In the genomic region with DNA sequence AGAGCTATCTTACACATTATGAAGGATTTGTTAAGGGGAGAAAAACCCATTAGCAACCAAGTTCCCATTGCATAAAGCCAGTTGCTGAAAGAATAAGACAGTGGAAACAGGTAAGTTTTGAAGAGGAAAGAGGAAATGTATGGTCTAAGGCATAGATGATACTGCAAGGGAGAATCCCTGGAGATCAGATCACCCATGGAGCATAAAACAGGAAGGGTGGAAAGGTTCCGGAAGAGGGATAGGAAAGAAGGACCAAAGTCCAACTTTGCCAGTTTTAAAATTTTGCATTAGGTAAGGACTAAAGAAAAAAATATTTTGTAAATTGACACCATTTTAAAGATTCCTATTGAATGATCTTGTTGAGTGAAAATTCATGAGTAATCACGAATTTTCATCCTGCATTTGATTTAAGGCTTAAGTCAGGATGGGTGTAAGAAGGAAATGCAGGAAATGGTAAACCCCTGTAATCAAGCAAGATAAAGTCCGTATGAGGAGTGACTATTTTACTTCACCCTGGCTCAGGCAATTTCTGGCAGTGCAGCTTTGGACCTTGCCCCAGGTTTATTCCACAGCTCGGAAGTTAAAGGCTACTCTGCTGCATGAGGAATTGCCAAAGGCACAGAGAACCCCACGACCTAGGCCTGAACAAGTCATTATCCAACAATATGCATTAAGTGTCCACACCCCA, we compare ENCODE assay signal across 27 cellular contexts.
DNase-seq lines count a peak whose midpoint lies in the region; ATAC-seq and TF ChIP-seq lines count a peak whose summit lies in the region.
"Had no signal": no experiment of that assay in that cellular context is flagged by ENCODE, and none has a peak within 500 bp of the region (broad histone marks: within the 10 kb centered on the region; RNA-seq: fewer than 3 reads in every experiment).

No MANE protein-coding gene starts in this region.

- H3K4me1 ChIP-seq in colonic mucosa (peaks cover 5% of the 10 kb centered on the region), right lobe of liver (peaks cover 0 to 16% (median 5%) of the 10 kb centered on the region in 4 donors)
- H3K4me1 ChIP-seq: gastroesophageal sphincter had no signal

- WGBS in right lobe of liver (ENCODE audit: insufficient coverage, low coverage, low lambda C conversion rate, missing lambda C conversion rate), result 36% methylated on average over 5 of the region's 5 CpGs

- H3K27ac ChIP-seq in colonic mucosa (peak overlapping the region; percentile 77), right lobe of liver (peak overlapping the region in 1 of 3 donors; percentile 2)
- H3K27ac ChIP-seq: coronary artery, gastroesophageal sphincter, RWPE1 had no signal

- peaks cover 8% of the 10 kb centered on the region for H3K9me3 Mint-ChIP-seq in type B pancreatic cell
- peaks cover 47% of the 10 kb centered on the region for H3K9me3 Mint-ChIP-seq in nephron progenitor cell

- ATAC-seq in right lobe of liver (peak; percentile 84 to 93 (median 92)), GM19035 (IDR thresholded peaks at IDR 0.05; ENCODE audit: unreplicated experiment) (no peak)
- no peak for ATAC-seq in activated CD4-positive, CD25-positive, alpha-beta regulatory T cell treated with anti-CD3 and anti-CD28 coated beads, Interleukin-2, amount 50 U/mL, for 24 hours
- ATAC-seq: effector memory CD8-positive, alpha-beta T cell; gastroesophageal sphincter; GM12878; natural killer cell treated with Interleukin-12 subunit alpha and Interleukin-12 subunit beta and Interleukin-15 and Interleukin-18, amount 100 ng/mL, for 72 hours had no signal

- H3K27ac Mint-ChIP-seq in type B pancreatic cell, result peak overlapping the region; percentile 20
- H3K27ac Mint-ChIP-seq in nephron progenitor cell, result no peak overlapping the region
- H3K27ac Mint-ChIP-seq: activated CD4-positive, alpha-beta memory T cell treated with anti-CD3 and anti-CD28 coated beads for 36 hours; activated naive CD4-positive, alpha-beta T cell treated with anti-CD3 and anti-CD28 coated beads, Interleukin-2, amount 10 ng/mL, durations not matched to agents 7 days and 5 days; CD14-positive monocyte; effector memory CD8-positive, alpha-beta T cell; immature natural killer cell; mesothelial cell of epicardium; natural killer cell treated with Interleukin-12 subunit alpha and Interleukin-12 subunit beta and Interleukin-15 and Interleukin-18, amount 100 ng/mL, for 72 hours had no signal

- H3K4me3 ChIP-seq in colonic mucosa (no peak overlapping the region), right lobe of liver (no peak overlapping the region)
- H3K4me3 ChIP-seq: coronary artery, esophagus squamous epithelium, gastroesophageal sphincter, GM12878, spleen had no signal

- peak overlapping the region in 1 of 2 donors; percentile 32 for H3K9ac ChIP-seq in colonic mucosa (ENCODE audit: low read depth in 2 of 2, low read length in 2 of 2)

- H3K27me3 Mint-ChIP-seq in type B pancreatic cell, result no peaks in the 10 kb centered on the region
- H3K27me3 Mint-ChIP-seq in nephron progenitor cell (ENCODE audit: low read depth, poor library complexity), result no peaks in the 10 kb centered on the region
- H3K27me3 Mint-ChIP-seq: activated naive CD4-positive, alpha-beta T cell treated with anti-CD3 and anti-CD28 coated beads, Interleukin-2, amount 10 ng/mL, durations not matched to agents 7 days and 5 days had no signal

- H3K4me3 Mint-ChIP-seq in type B pancreatic cell (no peak overlapping the region), nephron progenitor cell (no peak overlapping the region)
- H3K4me3 Mint-ChIP-seq: activated CD4-positive, alpha-beta memory T cell treated with anti-CD3 and anti-CD28 coated beads for 36 hours; activated naive CD4-positive, alpha-beta T cell treated with anti-CD3 and anti-CD28 coated beads, Interleukin-2, amount 10 ng/mL, durations not matched to agents 7 days and 5 days; CD14-positive monocyte; effector memory CD8-positive, alpha-beta T cell; immature natural killer cell; mesothelial cell of epicardium; natural killer cell treated with Interleukin-12 subunit alpha and Interleukin-12 subunit beta and Interleukin-15 and Interleukin-18, amount 100 ng/mL, for 72 hours had no signal

- H3K27me3 ChIP-seq in colonic mucosa, result no peaks in the 10 kb centered on the region
- no peaks in the 10 kb centered on the region for H3K27me3 ChIP-seq in right lobe of liver
- H3K27me3 ChIP-seq: esophagus squamous epithelium, gastroesophageal sphincter, spleen had no signal

- H3K36me3 ChIP-seq in colonic mucosa, result no peaks in the 10 kb centered on the region
- H3K36me3 ChIP-seq in right lobe of liver, result no peaks in the 10 kb centered on the region
- H3K36me3 ChIP-seq: esophagus squamous epithelium, gastroesophageal sphincter, spleen had no signal

- DNase-seq in LoVo (ENCODE audit: low spot score) (peak; percentile 31), colonic mucosa (peak; percentile 82), right lobe of liver (peak in 2 of 3 donors; percentile 21 to 83), type B pancreatic cell (ENCODE audit: extremely low spot score, unreplicated experiment) (no peak), nephron progenitor cell (no peak)
- DNase-seq: activated CD4-positive, alpha-beta memory T cell treated with anti-CD3 and anti-CD28 coated beads for 36 hours; activated CD8-positive, alpha-beta memory T cell treated with anti-CD3 and anti-CD28 coated beads, Interleukin-2, amount 50 U/mL, for 48 hours; activated naive CD4-positive, alpha-beta T cell treated with anti-CD3 and anti-CD28 coated beads, Interleukin-2, amount 10 ng/mL, durations not matched to agents 7 days and 5 days; amygdala; effector memory CD8-positive, alpha-beta T cell; esophagus squamous epithelium; hypothalamus; immature natural killer cell; NCI-H1105 treated with DMSO at 0.1 percent for 48 hours; NCI-H2227 treated with DMSO at 0.1 percent for 48 hours; NCI-H748 treated with DMSO at 0.1 percent for 48 hours; spleen; trophoblast cell had no signal

- H3K4me1 Mint-ChIP-seq in type B pancreatic cell (ENCODE audit: unreplicated experiment) (peaks cover 20% of the 10 kb centered on the region), nephron progenitor cell (peaks cover 26% of the 10 kb centered on the region)
- H3K4me1 Mint-ChIP-seq: activated naive CD4-positive, alpha-beta T cell treated with anti-CD3 and anti-CD28 coated beads, Interleukin-2, amount 10 ng/mL, durations not matched to agents 7 days and 5 days; CD14-positive monocyte; immature natural killer cell had no signal

- no peak for TF ChIP-seq CTCF in colonic mucosa (IDR thresholded peaks at IDR 0.05)
- TF ChIP-seq CTCF in right lobe of liver (IDR thresholded peaks at IDR 0.05), result no peak
- no peak for TF ChIP-seq CTCF in type B pancreatic cell (conservative IDR thresholded peaks at IDR 0.05)
- TF ChIP-seq CTCF in nephron progenitor cell (IDR thresholded peaks at IDR 0.05), result no peak

- H3K9me3 ChIP-seq in colonic mucosa, result no peaks in the 10 kb centered on the region
- H3K9me3 ChIP-seq in right lobe of liver, result no peaks in the 10 kb centered on the region
- H3K9me3 ChIP-seq: gastroesophageal sphincter had no signal

- TF ChIP-seq POLR2A in right lobe of liver (IDR thresholded peaks at IDR 0.05), result no peak

- intact Hi-C loops in colonic mucosa (cut with DNase I) (loop anchor here (5.0 kb wide), 1 partner anchor 90 kb away; no protein-coding TSS in a partner anchor), right lobe of liver (cut with DNase I) (no loop called here)

- H3K36me3 Mint-ChIP-seq in type B pancreatic cell, result peaks cover 8% of the 10 kb centered on the region
- H3K36me3 Mint-ChIP-seq in nephron progenitor cell (ENCODE audit: low read depth), result peaks cover 45% of the 10 kb centered on the region
- H3K36me3 Mint-ChIP-seq: activated naive CD4-positive, alpha-beta T cell treated with anti-CD3 and anti-CD28 coated beads, Interleukin-2, amount 10 ng/mL, durations not matched to agents 7 days and 5 days; CD14-positive monocyte; mesothelial cell of epicardium had no signal

Comparison
In these comparisons a context has a peak if more than half of its experiments do, and no peak if none do; other contexts are left out.
1. DNase-seq: peak in LoVo (single experiment), colonic mucosa (single experiment) and right lobe of liver (2 of 3); none in type B pancreatic cell (single experiment) and nephron progenitor cell (single experiment).
2. ATAC-seq: peak in right lobe of liver (4 of 4); none in GM19035 (single experiment) and activated CD4-positive, CD25-positive, alpha-beta regulatory T cell treated with anti-CD3 and anti-CD28 coated beads, Interleukin-2, amount 50 U/mL, for 24 hours (0 of 2).